In genomic region chr7:135338151-135338550, GRCh38 we compare ENCODE assay signal across 24 cellular contexts.
"Had no signal": no experiment of that assay in that cellular context is flagged by ENCODE, and none has a peak within 500 bp of the region (broad histone marks: within the 10 kb centered on the region; RNA-seq: fewer than 3 reads in every experiment).

No MANE protein-coding gene starts in this region.

- H3K4me3 Mint-ChIP-seq: effector memory CD8-positive, alpha-beta T cell; memory B cell; natural killer cell; stimulated activated effector memory CD8-positive, alpha-beta T cell treated with anti-CD3 and anti-CD28 coated beads, Interleukin-12 subunit alpha, Interleukin-12 subunit beta, amount 100 ng/mL, for 72 hours had no signal

- H3K27ac ChIP-seq: esophagus squamous epithelium, heart right ventricle, pancreas, right atrium auricular region, sigmoid colon, stomach, tibial artery, upper lobe of left lung had no signal

- DNase-seq: cortex of kidney; effector memory CD8-positive, alpha-beta T cell; erythroblast; esophagus squamous epithelium; foreskin melanocyte; glutamatergic neuron; heart right ventricle; hypothalamus; natural killer cell; occipital lobe; pancreas; sigmoid colon; stimulated activated CD4-positive, alpha-beta T cell treated with anti-CD3 and anti-CD28 coated beads, Interleukin-2, amount 100 ng/mL, for 24 hours; stimulated activated CD4-positive, alpha-beta T cell treated with anti-CD3 and anti-CD28 coated beads, Interleukin-4, amount 100 ng/mL, for 24 hours; stimulated activated naive CD4-positive, alpha-beta T cell treated with Interleukin-2 at 50 U/mL for 16 hours; stomach; tibial artery had no signal

- H3K27me3 Mint-ChIP-seq: effector memory CD8-positive, alpha-beta T cell; progenitor cell of endocrine pancreas had no signal

- H3K27ac Mint-ChIP-seq: effector memory CD8-positive, alpha-beta T cell; memory B cell; natural killer cell; progenitor cell of endocrine pancreas; stimulated activated effector memory CD8-positive, alpha-beta T cell treated with anti-CD3 and anti-CD28 coated beads, Interleukin-12 subunit alpha, Interleukin-12 subunit beta, amount 100 ng/mL, for 72 hours had no signal

- ATAC-seq: effector memory CD8-positive, alpha-beta T cell; heart right ventricle; left lobe of liver; natural killer cell; pancreas; stimulated activated effector memory CD8-positive, alpha-beta T cell treated with anti-CD3 and anti-CD28 coated beads, Interleukin-12 subunit alpha, Interleukin-12 subunit beta, amount 100 ng/mL, for 72 hours had no signal

- H3K9me3 Mint-ChIP-seq: effector memory CD8-positive, alpha-beta T cell; natural killer cell; stimulated activated effector memory CD8-positive, alpha-beta T cell treated with anti-CD3 and anti-CD28 coated beads, Interleukin-12 subunit alpha, Interleukin-12 subunit beta, amount 100 ng/mL, for 72 hours had no signal

- H3K4me1 ChIP-seq: pancreas, sigmoid colon, tibial artery, upper lobe of left lung had no signal

- H3K4me1 Mint-ChIP-seq: memory B cell; natural killer cell; stimulated activated effector memory CD8-positive, alpha-beta T cell treated with anti-CD3 and anti-CD28 coated beads, Interleukin-12 subunit alpha, Interleukin-12 subunit beta, amount 100 ng/mL, for 72 hours had no signal

- H3K9me3 ChIP-seq: esophagus squamous epithelium, heart right ventricle, pancreas, right atrium auricular region, sigmoid colon, stomach, tibial artery, upper lobe of left lung had no signal

- H3K27me3 ChIP-seq: esophagus squamous epithelium, heart right ventricle, pancreas, right atrium auricular region, sigmoid colon, stomach, tibial artery, upper lobe of left lung had no signal

- H3K36me3 Mint-ChIP-seq: natural killer cell; stimulated activated effector memory CD8-positive, alpha-beta T cell treated with anti-CD3 and anti-CD28 coated beads, Interleukin-12 subunit alpha, Interleukin-12 subunit beta, amount 100 ng/mL, for 72 hours had no signal

- H3K4me3 ChIP-seq: esophagus squamous epithelium, heart right ventricle, lung, pancreas, right atrium auricular region, sigmoid colon, stomach, tibial artery, upper lobe of left lung had no signal
